ENCODE assay signal across 24 cellular contexts in genomic region chr1:237884237-237884636, GRCh38. TPM values are rescaled to one million over a fixed set of nuclear protein-coding genes. Genes with fewer than 3 reads are reported as not detected.
"Had no signal": no experiment of that assay in that cellular context is flagged by ENCODE, and none has a peak within 500 bp of the region (broad histone marks: within the 10 kb centered on the region; RNA-seq: fewer than 3 reads in every experiment).

No MANE protein-coding gene starts in this region.

- H3K27ac ChIP-seq: HL-60, SJCRH30 had no signal

- H3K36me3 ChIP-seq: SJCRH30 had no signal

- H3K4me3 ChIP-seq: SJCRH30 had no signal

- H3K9me3 ChIP-seq: SJCRH30 had no signal

- FAIRE-seq: RCC 7860 had no signal

- DNase-seq: KBM-7, MV-4-11, NCI-H1048, NCI-H1105, NCI-H1417, NCI-H1436 treated with DMSO at 0.1 percent for 48 hours, NCI-H1694, NCI-H187 treated with DMSO at 0.1 percent for 48 hours, NCI-H2029 treated with DMSO at 0.1 percent for 48 hours, NCI-H2227 treated with DMSO at 0.1 percent for 48 hours, NCI-H524, NCI-H526 treated with DMSO at 0.1 percent for 48 hours, NCI-H748 treated with DMSO at 0.1 percent for 48 hours, RPMI8226, SHP77 treated with DMSO at 0.1 percent for 48 hours, SJCRH30 had no signal

- H3K27me3 ChIP-seq: SJCRH30 had no signal

- ATAC-seq: Right ventricle myocardium inferior, SK-N-SH treated with all-trans-retinoic acid at 6 μM for 48 hours had no signal

RNA-seq across cellular contexts. Expression of gene ZP4, which starts 6.5 kb away (rescaled TPM):
- total RNA-seq: HT-29, LHCN-M2, MCF 10A, NCI-H460, Right ventricle myocardium inferior, SJCRH30 had no signal
